In genomic region chr11:111417011-111417765, GRCh38 we compare ENCODE assay signal across 1 cellular context.
TF ChIP-seq lines count a peak whose summit lies in the region.

No MANE protein-coding gene starts in this region.

TF ChIP-seq in HepG2, 621 proteins besides CTCF, POLR2A, EP300 and RAD21 (continued from another document and continues in another):
- no peak for TF ChIP-seq PBX3 (CRISPR knock-in tag; IDR thresholded peaks at IDR 0.05; ENCODE audit: borderline replicate concordance)
- TF ChIP-seq ELF1 (CRISPR knock-in tag; IDR thresholded peaks at IDR 0.05): peak; percentile 45; the same call in 1 of the 2 replicates
- TF ChIP-seq MED1 (CRISPR knock-in tag; IDR thresholded peaks at IDR 0.05): peak; percentile 76
- no peak for TF ChIP-seq ZKSCAN5 (CRISPR knock-in tag; IDR thresholded peaks at IDR 0.05)
- TF ChIP-seq FOXP1 (IDR thresholded peaks at IDR 0.05): no peak
- no peak for TF ChIP-seq FOXP1 (CRISPR knock-in tag; IDR thresholded peaks at IDR 0.05)
- 0 out of 2 replicates have a peak, but pooled peaks have one; percentile 33 for TF ChIP-seq KAT8 (CRISPR knock-in tag; IDR thresholded peaks at IDR 0.05)
- peak; percentile 57; the same call in 1 of the 2 replicates for TF ChIP-seq ZNF501 (CRISPR knock-in tag; IDR thresholded peaks at IDR 0.05)
- TF ChIP-seq ZKSCAN1 (IDR thresholded peaks at IDR 0.05; ENCODE audit: low read length): no peak
- 0 out of 2 replicates have a peak, but pooled peaks have one; percentile 16 for TF ChIP-seq CBX5 (CRISPR knock-in tag; IDR thresholded peaks at IDR 0.05; ENCODE audit: borderline replicate concordance)
- no peak for TF ChIP-seq SNRNP70 (IDR thresholded peaks at IDR 0.05; ENCODE audit: low read depth, low read length)
- TF ChIP-seq, protein P1, sequence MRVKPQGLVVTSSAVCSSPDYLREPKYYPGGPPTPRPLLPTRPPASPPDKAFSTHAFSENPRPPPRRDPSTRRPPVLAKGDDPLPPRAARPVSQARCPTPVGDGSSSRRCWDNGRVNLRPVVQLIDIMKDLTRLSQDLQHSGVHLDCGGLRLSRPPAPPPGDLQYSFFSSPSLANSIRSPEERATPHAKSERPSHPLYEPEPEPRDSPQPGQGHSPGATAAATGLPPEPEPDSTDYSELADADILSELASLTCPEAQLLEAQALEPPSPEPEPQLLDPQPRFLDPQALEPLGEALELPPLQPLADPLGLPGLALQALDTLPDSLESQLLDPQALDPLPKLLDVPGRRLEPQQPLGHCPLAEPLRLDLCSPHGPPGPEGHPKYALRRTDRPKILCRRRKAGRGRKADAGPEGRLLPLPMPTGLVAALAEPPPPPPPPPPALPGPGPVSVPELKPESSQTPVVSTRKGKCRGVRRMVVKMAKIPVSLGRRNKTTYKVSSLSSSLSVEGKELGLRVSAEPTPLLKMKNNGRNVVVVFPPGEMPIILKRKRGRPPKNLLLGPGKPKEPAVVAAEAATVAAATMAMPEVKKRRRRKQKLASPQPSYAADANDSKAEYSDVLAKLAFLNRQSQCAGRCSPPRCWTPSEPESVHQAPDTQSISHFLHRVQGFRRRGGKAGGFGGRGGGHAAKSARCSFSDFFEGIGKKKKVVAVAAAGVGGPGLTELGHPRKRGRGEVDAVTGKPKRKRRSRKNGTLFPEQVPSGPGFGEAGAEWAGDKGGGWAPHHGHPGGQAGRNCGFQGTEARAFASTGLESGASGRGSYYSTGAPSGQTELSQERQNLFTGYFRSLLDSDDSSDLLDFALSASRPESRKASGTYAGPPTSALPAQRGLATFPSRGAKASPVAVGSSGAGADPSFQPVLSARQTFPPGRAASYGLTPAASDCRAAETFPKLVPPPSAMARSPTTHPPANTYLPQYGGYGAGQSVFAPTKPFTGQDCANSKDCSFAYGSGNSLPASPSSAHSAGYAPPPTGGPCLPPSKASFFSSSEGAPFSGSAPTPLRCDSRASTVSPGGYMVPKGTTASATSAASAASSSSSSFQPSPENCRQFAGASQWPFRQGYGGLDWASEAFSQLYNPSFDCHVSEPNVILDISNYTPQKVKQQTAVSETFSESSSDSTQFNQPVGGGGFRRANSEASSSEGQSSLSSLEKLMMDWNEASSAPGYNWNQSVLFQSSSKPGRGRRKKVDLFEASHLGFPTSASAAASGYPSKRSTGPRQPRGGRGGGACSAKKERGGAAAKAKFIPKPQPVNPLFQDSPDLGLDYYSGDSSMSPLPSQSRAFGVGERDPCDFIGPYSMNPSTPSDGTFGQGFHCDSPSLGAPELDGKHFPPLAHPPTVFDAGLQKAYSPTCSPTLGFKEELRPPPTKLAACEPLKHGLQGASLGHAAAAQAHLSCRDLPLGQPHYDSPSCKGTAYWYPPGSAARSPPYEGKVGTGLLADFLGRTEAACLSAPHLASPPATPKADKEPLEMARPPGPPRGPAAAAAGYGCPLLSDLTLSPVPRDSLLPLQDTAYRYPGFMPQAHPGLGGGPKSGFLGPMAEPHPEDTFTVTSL (CRISPR knock-in tag; IDR thresholded peaks at IDR 0.05; ENCODE audit: borderline replicate concordance): peak; percentile 67; the same call in 1 of the 2 replicates
- TF ChIP-seq, protein P2, sequence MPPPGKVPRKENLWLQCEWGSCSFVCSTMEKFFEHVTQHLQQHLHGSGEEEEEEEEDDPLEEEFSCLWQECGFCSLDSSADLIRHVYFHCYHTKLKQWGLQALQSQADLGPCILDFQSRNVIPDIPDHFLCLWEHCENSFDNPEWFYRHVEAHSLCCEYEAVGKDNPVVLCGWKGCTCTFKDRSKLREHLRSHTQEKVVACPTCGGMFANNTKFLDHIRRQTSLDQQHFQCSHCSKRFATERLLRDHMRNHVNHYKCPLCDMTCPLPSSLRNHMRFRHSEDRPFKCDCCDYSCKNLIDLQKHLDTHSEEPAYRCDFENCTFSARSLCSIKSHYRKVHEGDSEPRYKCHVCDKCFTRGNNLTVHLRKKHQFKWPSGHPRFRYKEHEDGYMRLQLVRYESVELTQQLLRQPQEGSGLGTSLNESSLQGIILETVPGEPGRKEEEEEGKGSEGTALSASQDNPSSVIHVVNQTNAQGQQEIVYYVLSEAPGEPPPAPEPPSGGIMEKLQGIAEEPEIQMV (CRISPR knock-in tag; IDR thresholded peaks at IDR 0.05; ENCODE audit: low read depth): no peak
- TF ChIP-seq ZNF775 (CRISPR knock-in tag; IDR thresholded peaks at IDR 0.05; ENCODE audit: borderline replicate concordance): 0 out of 2 replicates have a peak, but pooled peaks have one; percentile 65
- TF ChIP-seq FOXO1 (CRISPR knock-in tag; IDR thresholded peaks at IDR 0.05): peak; percentile 20; the same call in 1 of the 2 replicates
- TF ChIP-seq, protein P3, sequence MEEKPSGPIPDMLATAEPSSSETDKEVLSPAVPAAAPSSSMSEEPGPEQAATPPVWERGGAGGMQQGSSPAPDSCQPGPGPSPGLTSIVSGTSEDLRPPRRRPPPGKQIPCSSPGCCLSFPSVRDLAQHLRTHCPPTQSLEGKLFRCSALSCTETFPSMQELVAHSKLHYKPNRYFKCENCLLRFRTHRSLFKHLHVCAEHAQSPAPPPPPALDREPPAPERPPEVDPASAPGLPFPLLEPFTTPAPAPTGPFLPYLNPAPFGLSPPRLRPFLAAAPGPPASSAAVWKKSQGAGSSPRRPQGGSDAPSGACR (CRISPR knock-in tag; IDR thresholded peaks at IDR 0.05): no peak
- no peak for TF ChIP-seq RBM22 (optimal IDR thresholded peaks at IDR 0.05; ENCODE audit: low read length)
- TF ChIP-seq ZNF607 (CRISPR knock-in tag; IDR thresholded peaks at IDR 0.05; ENCODE audit: borderline replicate concordance): peak; percentile 24; the same call in 1 of the 2 replicates
- peak; percentile 83 for TF ChIP-seq ZNF292 (CRISPR knock-in tag; IDR thresholded peaks at IDR 0.05; ENCODE audit: borderline replicate concordance, low read depth)
- TF ChIP-seq SAP130 (CRISPR knock-in tag; IDR thresholded peaks at IDR 0.05; ENCODE audit: low read depth): peak; percentile 54; the same call in 1 of the 2 replicates
- TF ChIP-seq ZNF629 (CRISPR knock-in tag; conservative IDR thresholded peaks at IDR 0.05): no peak
- peak; percentile 54; the same call in 1 of the 2 replicates for TF ChIP-seq GABPB1 (CRISPR knock-in tag; IDR thresholded peaks at IDR 0.05)
- no peak for TF ChIP-seq ZBTB3 (CRISPR knock-in tag; IDR thresholded peaks at IDR 0.05; ENCODE audit: borderline replicate concordance, low read depth)
- no peak for TF ChIP-seq MAZ (IDR thresholded peaks at IDR 0.05; ENCODE audit: borderline replicate concordance, low read depth, low read length)
- TF ChIP-seq MAZ (CRISPR knock-in tag; IDR thresholded peaks at IDR 0.05; ENCODE audit: low read depth): no peak
- no peak for TF ChIP-seq ZNF432 (CRISPR knock-in tag; IDR thresholded peaks at IDR 0.05; ENCODE audit: borderline replicate concordance)
- TF ChIP-seq, protein P4, sequence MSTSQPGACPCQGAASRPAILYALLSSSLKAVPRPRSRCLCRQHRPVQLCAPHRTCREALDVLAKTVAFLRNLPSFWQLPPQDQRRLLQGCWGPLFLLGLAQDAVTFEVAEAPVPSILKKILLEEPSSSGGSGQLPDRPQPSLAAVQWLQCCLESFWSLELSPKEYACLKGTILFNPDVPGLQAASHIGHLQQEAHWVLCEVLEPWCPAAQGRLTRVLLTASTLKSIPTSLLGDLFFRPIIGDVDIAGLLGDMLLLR (CRISPR knock-in tag; IDR thresholded peaks at IDR 0.05): no peak
- TF ChIP-seq FOXO4 (CRISPR knock-in tag; conservative IDR thresholded peaks at IDR 0.05): no peak
- TF ChIP-seq CC2D1A (CRISPR knock-in tag; IDR thresholded peaks at IDR 0.05): no peak
- TF ChIP-seq, protein P5, sequence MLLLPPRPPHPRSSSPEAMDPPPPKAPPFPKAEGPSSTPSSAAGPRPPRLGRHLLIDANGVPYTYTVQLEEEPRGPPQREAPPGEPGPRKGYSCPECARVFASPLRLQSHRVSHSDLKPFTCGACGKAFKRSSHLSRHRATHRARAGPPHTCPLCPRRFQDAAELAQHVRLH (CRISPR knock-in tag; IDR thresholded peaks at IDR 0.05; ENCODE audit: borderline replicate concordance, low read depth): no peak
- TF ChIP-seq HOXA3 (CRISPR knock-in tag; IDR thresholded peaks at IDR 0.05): peak; percentile 39; the same call in 1 of the 2 replicates
- TF ChIP-seq HNF4A (CRISPR knock-in tag; IDR thresholded peaks at IDR 0.05): peak; percentile 4; the same call in 1 of the 2 replicates
- TF ChIP-seq, protein P6, sequence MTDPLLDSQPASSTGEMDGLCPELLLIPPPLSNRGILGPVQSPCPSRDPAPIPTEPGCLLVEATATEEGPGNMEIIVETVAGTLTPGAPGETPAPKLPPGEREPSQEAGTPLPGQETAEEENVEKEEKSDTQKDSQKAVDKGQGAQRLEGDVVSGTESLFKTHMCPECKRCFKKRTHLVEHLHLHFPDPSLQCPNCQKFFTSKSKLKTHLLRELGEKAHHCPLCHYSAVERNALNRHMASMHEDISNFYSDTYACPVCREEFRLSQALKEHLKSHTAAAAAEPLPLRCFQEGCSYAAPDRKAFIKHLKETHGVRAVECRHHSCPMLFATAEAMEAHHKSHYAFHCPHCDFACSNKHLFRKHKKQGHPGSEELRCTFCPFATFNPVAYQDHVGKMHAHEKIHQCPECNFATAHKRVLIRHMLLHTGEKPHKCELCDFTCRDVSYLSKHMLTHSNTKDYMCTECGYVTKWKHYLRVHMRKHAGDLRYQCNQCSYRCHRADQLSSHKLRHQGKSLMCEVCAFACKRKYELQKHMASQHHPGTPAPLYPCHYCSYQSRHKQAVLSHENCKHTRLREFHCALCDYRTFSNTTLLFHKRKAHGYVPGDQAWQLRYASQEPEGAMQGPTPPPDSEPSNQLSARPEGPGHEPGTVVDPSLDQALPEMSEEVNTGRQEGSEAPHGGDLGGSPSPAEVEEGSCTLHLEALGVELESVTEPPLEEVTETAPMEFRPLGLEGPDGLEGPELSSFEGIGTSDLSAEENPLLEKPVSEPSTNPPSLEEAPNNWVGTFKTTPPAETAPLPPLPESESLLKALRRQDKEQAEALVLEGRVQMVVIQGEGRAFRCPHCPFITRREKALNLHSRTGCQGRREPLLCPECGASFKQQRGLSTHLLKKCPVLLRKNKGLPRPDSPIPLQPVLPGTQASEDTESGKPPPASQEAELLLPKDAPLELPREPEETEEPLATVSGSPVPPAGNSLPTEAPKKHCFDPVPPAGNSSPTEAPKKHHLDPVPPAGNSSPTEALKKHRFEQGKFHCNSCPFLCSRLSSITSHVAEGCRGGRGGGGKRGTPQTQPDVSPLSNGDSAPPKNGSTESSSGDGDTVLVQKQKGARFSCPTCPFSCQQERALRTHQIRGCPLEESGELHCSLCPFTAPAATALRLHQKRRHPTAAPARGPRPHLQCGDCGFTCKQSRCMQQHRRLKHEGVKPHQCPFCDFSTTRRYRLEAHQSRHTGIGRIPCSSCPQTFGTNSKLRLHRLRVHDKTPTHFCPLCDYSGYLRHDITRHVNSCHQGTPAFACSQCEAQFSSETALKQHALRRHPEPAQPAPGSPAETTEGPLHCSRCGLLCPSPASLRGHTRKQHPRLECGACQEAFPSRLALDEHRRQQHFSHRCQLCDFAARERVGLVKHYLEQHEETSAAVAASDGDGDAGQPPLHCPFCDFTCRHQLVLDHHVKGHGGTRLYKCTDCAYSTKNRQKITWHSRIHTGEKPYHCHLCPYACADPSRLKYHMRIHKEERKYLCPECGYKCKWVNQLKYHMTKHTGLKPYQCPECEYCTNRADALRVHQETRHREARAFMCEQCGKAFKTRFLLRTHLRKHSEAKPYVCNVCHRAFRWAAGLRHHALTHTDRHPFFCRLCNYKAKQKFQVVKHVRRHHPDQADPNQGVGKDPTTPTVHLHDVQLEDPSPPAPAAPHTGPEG (CRISPR knock-in tag; IDR thresholded peaks at IDR 0.05): no peak
- TF ChIP-seq MAX (IDR thresholded peaks at IDR 0.05): peak; percentile 33; the same call in 1 of the 2 replicates
- no peak for TF ChIP-seq CBX2 (IDR thresholded peaks at IDR 0.05; ENCODE audit: low read depth, low read length)
- no peak for TF ChIP-seq CBX2 (CRISPR knock-in tag; IDR thresholded peaks at IDR 0.05; ENCODE audit: low read depth)
- no peak for TF ChIP-seq SETDB1 (CRISPR knock-in tag; IDR thresholded peaks at IDR 0.05; ENCODE audit: borderline replicate concordance)
- TF ChIP-seq PITX1 (CRISPR knock-in tag; IDR thresholded peaks at IDR 0.05): no peak
- 0 out of 2 replicates have a peak, but pooled peaks have one; percentile 48 for TF ChIP-seq ESRRA (CRISPR knock-in tag; IDR thresholded peaks at IDR 0.05; ENCODE audit: low read depth)
- no peak for TF ChIP-seq ZNF367 (CRISPR knock-in tag; IDR thresholded peaks at IDR 0.05; ENCODE audit: borderline replicate concordance)
